In genomic region chr11:867856-868358, GRCh38 we compare ENCODE assay signal across 2 cellular contexts.
A peak's percentile ranks its signal among the peaks of the same experiment; 100 is the strongest.
TF ChIP-seq lines count a peak whose summit lies in the region.

No MANE protein-coding gene starts in this region.

TF ChIP-seq in PFSK-1, 5 proteins besides CTCF, POLR2A, EP300 and RAD21:
- TF ChIP-seq TAF1 (IDR thresholded peaks at IDR 0.05; ENCODE audit: borderline replicate concordance, insufficient read depth, low read length) (0 out of 2 replicates have a peak, but pooled peaks have one; percentile 18), POLR2AphosphoS5 (IDR thresholded peaks at IDR 0.05; ENCODE audit: low read depth, low read length) (no peak; the same call in 1 of the 2 replicates)

TF ChIP-seq in H1, 55 proteins besides CTCF, POLR2A, EP300 and RAD21:
- no peak for TF ChIP-seq CHD1 (IDR thresholded peaks at IDR 0.05; ENCODE audit: low read depth, low read length)
- TF ChIP-seq GABPA (IDR thresholded peaks at IDR 0.05; ENCODE audit: borderline replicate concordance, insufficient read depth, low read length): no peak
- TF ChIP-seq POLR2AphosphoS5 (IDR thresholded peaks at IDR 0.05; ENCODE audit: low read depth, low read length): peak; percentile 28; the same call in 1 of the 2 replicates
- TF ChIP-seq GTF2F1 (IDR thresholded peaks at IDR 0.05; ENCODE audit: borderline replicate concordance, low read depth, low read length): no peak
